In the genomic region with DNA sequence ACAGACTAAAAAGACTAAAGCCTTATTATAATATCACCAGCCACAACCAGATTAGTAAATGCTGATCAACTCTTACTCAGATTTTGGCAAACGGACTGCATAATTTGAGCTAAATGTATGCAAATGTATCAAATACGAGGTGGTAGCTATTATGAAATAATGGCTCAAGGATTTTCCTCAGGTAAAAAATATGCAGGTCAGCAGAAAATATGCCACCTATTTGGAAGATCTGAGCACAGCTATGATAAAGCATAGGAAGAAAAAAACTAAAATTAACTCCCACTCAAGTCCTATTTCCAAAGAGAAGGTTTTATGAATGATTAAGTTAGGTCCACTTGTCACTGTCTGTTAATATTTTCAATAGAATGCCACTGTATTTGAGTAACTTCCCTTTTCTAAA, we compare ENCODE assay signal across 28 cellular contexts.
"Had no signal": no experiment of that assay in that cellular context is flagged by ENCODE, and none has a peak within 500 bp of the region (broad histone marks: within the 10 kb centered on the region; RNA-seq: fewer than 3 reads in every experiment).

No MANE protein-coding gene starts in this region.

- H3K27ac ChIP-seq: neural progenitor cell, ovary, parathyroid adenoma, psoas muscle, skin epidermis, spleen, suprapubic skin, testis, tibial artery, transverse colon, upper lobe of right lung, uterus had no signal

- DNase-seq: natural killer cell; occipital lobe; ovary; posterior cingulate gyrus; psoas muscle; right cardiac atrium; spleen; stimulated activated CD4-positive, alpha-beta T cell treated with anti-CD3 and anti-CD28 coated beads, Interleukin-12 subunit alpha, Interleukin-12 subunit beta, amount 100 ng/mL, for 4 hours; stimulated activated CD4-positive, alpha-beta T cell treated with anti-CD3 and anti-CD28 coated beads, Interleukin-1b, Interleukin-23, amount 100 ng/mL, for 48 hours; stimulated activated CD4-positive, alpha-beta T cell treated with anti-CD3 and anti-CD28 coated beads, Interleukin-4, amount 100 ng/mL, for 1 hour; stimulated activated CD4-positive, alpha-beta T cell treated with anti-CD3 and anti-CD28 coated beads, Interleukin-4, amount 100 ng/mL, for 4 hours; stimulated activated CD8-positive, alpha-beta memory T cell treated with anti-CD3 and anti-CD28 coated beads, Interleukin-4, amount 100 ng/mL, for 48 hours; stimulated activated naive CD4-positive, alpha-beta T cell; stimulated activated naive CD8-positive, alpha-beta T cell treated with anti-CD3 and anti-CD28 coated beads, Interleukin-15, amount 100 ng/mL, for 72 hours; stimulated activated naive CD8-positive, alpha-beta T cell treated with anti-CD3 and anti-CD28 coated beads, Interleukin-15, Interleukin-2, amounts not matched to agents 100 U/mL and 50 U/mL, for 24 hours; substantia nigra; testis; tibial artery; transverse colon; upper lobe of right lung; uterus had no signal

- H3K4me1 ChIP-seq: neural progenitor cell, parathyroid adenoma, psoas muscle, spleen, suprapubic skin, testis, tibial artery, transverse colon, upper lobe of right lung, uterus had no signal

- H3K9ac ChIP-seq: neural progenitor cell, parathyroid adenoma had no signal

- H3K9me3 ChIP-seq: ovary, psoas muscle, spleen, suprapubic skin, testis, tibial artery, transverse colon, upper lobe of right lung, uterus had no signal

- H3K4me3 ChIP-seq: neural progenitor cell, ovary, psoas muscle, skin epidermis, smooth muscle cell, spleen, suprapubic skin, testis, tibial artery, transverse colon, upper lobe of right lung, uterus had no signal

- H3K36me3 ChIP-seq: neural progenitor cell, ovary, spleen, suprapubic skin, tibial artery, transverse colon, upper lobe of right lung, uterus had no signal

- H3K79me2 ChIP-seq: parathyroid adenoma had no signal

- ATAC-seq: natural killer cell; psoas muscle; right cardiac atrium; sciatic nerve; stimulated activated memory B cell treated with anti-CD40 and anti-IgM and Interleukin-4, amounts not matched to agents 10 μg/mL and 1 μg/mL and 100 μg/mL, for 72 hours; stimulated activated naive CD8-positive, alpha-beta T cell treated with anti-CD3 and anti-CD28 coated beads, Interleukin-15, amount 100 ng/mL, for 72 hours; stimulated activated naive CD8-positive, alpha-beta T cell treated with anti-CD3 and anti-CD28 coated beads, Interleukin-15, Interleukin-2, amounts not matched to agents 100 U/mL and 50 U/mL, for 24 hours; upper lobe of right lung had no signal

- H3K27me3 ChIP-seq: ovary, spleen, suprapubic skin, testis, tibial artery, upper lobe of right lung had no signal

- H2AFZ ChIP-seq: neural progenitor cell, parathyroid adenoma had no signal

- H3K4me2 ChIP-seq: neural progenitor cell, smooth muscle cell had no signal
